In genomic region chr3:106381265-106381942, GRCh38 we compare ENCODE assay signal across 17 cellular contexts.
DNase-seq lines count a peak whose midpoint lies in the region; ATAC-seq, FAIRE-seq and TF ChIP-seq lines count a peak whose summit lies in the region.
"Had no signal": no experiment of that assay in that cellular context is flagged by ENCODE, and none has a peak within 500 bp of the region (broad histone marks: within the 10 kb centered on the region; RNA-seq: fewer than 3 reads in every experiment).

No MANE protein-coding gene starts in this region.

- intact Hi-C loops in A673 (cut with micrococcal nuclease; ENCODE audit: unreplicated experiment) (no loop called here), Right ventricle myocardium superior (cut with DNase I) (no loop called here)

- H3K27ac Mint-ChIP-seq in glutamatergic neuron (ENCODE audit: unreplicated experiment): peak overlapping the region; percentile 88
- no peak overlapping the region for H3K27ac Mint-ChIP-seq in osteocyte (ENCODE audit: unreplicated experiment)
- H3K27ac Mint-ChIP-seq: T-cell had no signal

- H3K4me3 Mint-ChIP-seq in glutamatergic neuron (ENCODE audit: unreplicated experiment): peak overlapping the region; percentile 23
- no peak overlapping the region for H3K4me3 Mint-ChIP-seq in osteocyte (ENCODE audit: unreplicated experiment)
- H3K4me3 Mint-ChIP-seq: T-cell had no signal

- H3K27me3 Mint-ChIP-seq in glutamatergic neuron (ENCODE audit: unreplicated experiment) (peaks cover 2% of the 10 kb centered on the region), osteocyte (ENCODE audit: unreplicated experiment) (no peaks in the 10 kb centered on the region)
- H3K27me3 Mint-ChIP-seq: T-cell had no signal

- ATAC-seq in Right ventricle myocardium superior (ENCODE audit: poor library complexity): no peak
- ATAC-seq in GM21367 (IDR thresholded peaks at IDR 0.05; ENCODE audit: unreplicated experiment): no peak
- ATAC-seq in HG03025 (IDR thresholded peaks at IDR 0.05; ENCODE audit: low FRiP score, unreplicated experiment): no peak
- ATAC-seq: T-cell had no signal

- H3K36me3 Mint-ChIP-seq in glutamatergic neuron (ENCODE audit: unreplicated experiment): no peaks in the 10 kb centered on the region
- H3K36me3 Mint-ChIP-seq in osteocyte (ENCODE audit: unreplicated experiment): no peaks in the 10 kb centered on the region
- H3K36me3 Mint-ChIP-seq: T-cell had no signal

- CTCF ChIA-PET in A673 (lab: Charles Lee): no interaction called here

- H3K27ac ChIP-seq in A673 (ENCODE audit: low read depth, low read length, poor library complexity, severe bottlenecking): no peak overlapping the region
- H3K27ac ChIP-seq: PC-9 had no signal

- no peaks in the 10 kb centered on the region for H3K9me3 ChIP-seq in A673 (ENCODE audit: low read depth, low read length, poor library complexity, severe bottlenecking)
- H3K9me3 ChIP-seq: HAP-1, SK-N-SH had no signal

- TF ChIP-seq CTCF in A673 (conservative IDR thresholded peaks at IDR 0.05; ENCODE audit: low read depth, low read length) (no peak), glutamatergic neuron (IDR thresholded peaks at IDR 0.05; ENCODE audit: partially characterized antibody, unreplicated experiment) (no peak), osteocyte (IDR thresholded peaks at IDR 0.05) (no peak)

- DNase-seq in A673 (ENCODE audit: low spot score) (peak; percentile 12), NCI-H1105 (lab: John Stamatoyannopoulos, UW) (peak; percentile 30), RCC 7860 (ENCODE audit: low spot score) (no peak), glutamatergic neuron (no peak), Right ventricle myocardium superior (no peak), osteocyte (ENCODE audit: extremely low spot score, unreplicated experiment) (no peak)
- DNase-seq: C1 segment of cervical spinal cord, GDM1, KBM-7, NCI-H146, PC-9, SK-N-SH, T-cell had no signal

- POLR2A ChIA-PET in A673 (lab: Charles Lee; ENCODE audit: low non-redundant PET): interaction anchor here (1.0 kb wide), 1 partner anchor 175 kb away, joined by 4 read pairs; no protein-coding TSS in a partner anchor

- H3K4me3 ChIP-seq in A673 (ENCODE audit: low read depth, low read length, poor library complexity, severe bottlenecking): no peak overlapping the region
- H3K4me3 ChIP-seq: HAP-1, PC-9 had no signal

- H3K9me3 Mint-ChIP-seq in glutamatergic neuron (ENCODE audit: unreplicated experiment): no peaks in the 10 kb centered on the region
- H3K9me3 Mint-ChIP-seq in osteocyte (ENCODE audit: unreplicated experiment): no peaks in the 10 kb centered on the region
- H3K9me3 Mint-ChIP-seq: T-cell had no signal

- H3K36me3 ChIP-seq in A673 (ENCODE audit: insufficient read depth, low read length, poor library complexity, severe bottlenecking): no peaks in the 10 kb centered on the region
- H3K36me3 ChIP-seq: HAP-1 had no signal

- BruUV-seq in A673 (replicated peaks; lab: Mats Ljungman, UMichigan): no TSS peak

- no peaks in the 10 kb centered on the region for H3K27me3 ChIP-seq in A673 (replicated peaks; ENCODE audit: insufficient read depth, low read depth, low read length, poor library complexity)

- H3K4me1 Mint-ChIP-seq in glutamatergic neuron (ENCODE audit: low read depth, unreplicated experiment) (peaks cover 38% of the 10 kb centered on the region), osteocyte (ENCODE audit: unreplicated experiment) (peaks cover 14% of the 10 kb centered on the region)
- H3K4me1 Mint-ChIP-seq: T-cell had no signal

- H3K4me1 ChIP-seq in A673 (ENCODE audit: insufficient read depth, low read length, poor library complexity, severe bottlenecking): peaks cover 27% of the 10 kb centered on the region
- H3K4me1 ChIP-seq: HAP-1 had no signal

- peak; percentile 46 for FAIRE-seq in RCC 7860 (lab: Jason Lieb, UNC)
- FAIRE-seq: GM12892 had no signal

Comparison
In these comparisons a context has a peak if more than half of its experiments do, and no peak if none do; other contexts are left out.
1. DNase-seq: peak in A673 (single experiment) and NCI-H1105 (single experiment); none in RCC 7860 (single experiment), glutamatergic neuron (single experiment), Right ventricle myocardium superior (single experiment) and osteocyte (single experiment).